In the genomic region with DNA sequence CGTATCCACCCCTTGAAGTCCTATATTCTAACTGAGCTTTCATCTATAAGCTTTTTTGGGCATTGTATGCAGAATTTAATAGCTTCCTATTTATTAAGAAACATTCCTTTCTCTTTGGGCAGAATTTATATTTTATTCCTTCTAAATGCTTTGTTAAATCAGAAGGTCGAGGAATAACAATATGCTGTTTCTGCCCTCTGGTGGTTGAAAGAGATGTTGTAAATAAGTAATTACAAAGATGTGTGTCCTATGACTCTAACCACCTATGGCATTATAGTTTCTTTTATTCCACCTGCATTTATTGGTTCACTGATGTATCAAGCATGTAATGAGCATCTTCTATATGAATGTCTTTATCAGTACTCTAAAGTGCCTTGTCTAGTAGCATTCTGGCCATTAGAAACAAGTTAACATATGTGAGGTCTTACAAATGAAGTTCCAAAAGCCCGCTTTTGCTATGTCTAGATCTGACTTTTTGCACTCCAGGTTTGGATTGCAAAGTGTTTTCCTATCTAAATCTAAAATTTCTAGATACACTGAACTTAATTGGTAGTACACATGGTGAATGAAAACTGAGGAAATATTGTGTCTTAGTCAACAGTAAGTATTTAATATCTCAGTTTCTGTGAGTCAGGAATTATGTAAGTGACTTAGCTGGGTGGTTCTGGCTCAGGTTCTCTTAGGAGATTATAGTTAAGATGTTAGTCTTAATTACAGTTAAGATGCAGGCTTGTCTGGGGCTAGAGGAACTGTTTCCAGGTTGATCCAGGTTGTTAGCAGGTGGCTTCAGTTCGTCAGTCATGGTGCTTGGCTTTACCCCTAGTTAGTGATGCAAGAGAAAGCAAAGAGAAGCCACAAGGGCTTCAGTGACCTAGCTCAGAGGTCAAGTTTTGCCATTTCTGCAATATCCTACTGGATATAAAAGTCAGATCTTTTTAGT, we compare ENCODE assay signal across 9 cellular contexts. TPM values are rescaled to one million over a fixed set of nuclear protein-coding genes. Genes with fewer than 3 reads are reported as not detected.
DNase-seq lines count a peak whose midpoint lies in the region; ATAC-seq and TF ChIP-seq lines count a peak whose summit lies in the region.
"Had no signal": no experiment of that assay in that cellular context is flagged by ENCODE, and none has a peak within 500 bp of the region (broad histone marks: within the 10 kb centered on the region; RNA-seq: fewer than 3 reads in every experiment).

No MANE protein-coding gene starts in this region.

- no peaks in the 10 kb centered on the region for H3K27me3 Mint-ChIP-seq in CD8-positive, alpha-beta T cell (ENCODE audit: low read depth)
- no peaks in the 10 kb centered on the region for H3K27me3 Mint-ChIP-seq in activated naive CD8-positive, alpha-beta T cell treated with anti-CD3 and anti-CD28 coated beads, Interleukin-2, amount 50 U/mL, for 24 hours

- WGBS in mesenchymal stem cell: 97% methylated on average over 1 of the region's 4 CpGs

- H3K27ac ChIP-seq in CD8-positive, alpha-beta T cell (ENCODE audit: low read depth, low read length): no peak overlapping the region
- H3K27ac ChIP-seq in HEK293 (ENCODE audit: extremely low read depth, low read depth, low read length) (no peak overlapping the region), mesenchymal stem cell (ENCODE audit: low read length, poor library complexity, severe bottlenecking) (no peak overlapping the region)
- H3K27ac ChIP-seq: SJSA1 had no signal

- intact Hi-C loops in CD8-positive, alpha-beta T cell (cut with DNase I, micrococcal nuclease): loop anchor here (2.0 to 5.0 kb wide), 5 partner anchors 324 to 1046 kb away; no protein-coding TSS in a partner anchor

- no peak overlapping the region for H2AFZ ChIP-seq in mesenchymal stem cell (ENCODE audit: low read depth, low read length)

- no peak overlapping the region for H3K4me2 ChIP-seq in mesenchymal stem cell (ENCODE audit: low read length, poor library complexity, severe bottlenecking)

- ATAC-seq in CD8-positive, alpha-beta T cell: no peak
- ATAC-seq in activated naive CD8-positive, alpha-beta T cell treated with anti-CD3 and anti-CD28 coated beads, Interleukin-2, amount 50 U/mL, for 24 hours: no peak

- no peak overlapping the region for H3K4ac ChIP-seq in mesenchymal stem cell (ENCODE audit: low read depth in 1 of 2, low read length in 2 of 2)

- no peak overlapping the region for H3K23ac ChIP-seq in mesenchymal stem cell (ENCODE audit: low read length in 2 of 2)

- H2AK5ac ChIP-seq in mesenchymal stem cell (ENCODE audit: low read length, severe bottlenecking): no peak overlapping the region

- no peak overlapping the region for H4K8ac ChIP-seq in mesenchymal stem cell (ENCODE audit: low read length)

- POLR2A ChIA-PET in CD8-positive, alpha-beta T cell (lab: Charles Lee): no interaction called here
- POLR2A ChIA-PET in HEK293 (lab: Yijun Ruan, JAX): no interaction called here

- no peak for DNase-seq in CD8-positive, alpha-beta T cell
- DNase-seq in NCI-H526 (lab: John Stamatoyannopoulos, UW) (peak; percentile 3 to 57), dermis microvascular lymphatic vessel endothelial cell (ENCODE audit: low read depth in 2 of 2) (peak; percentile 45 to 65), mesenchymal stem cell (peak; percentile 67), GOT3 (lab: John Stamatoyannopoulos, UW) (no peak)
- no peak for DNase-seq in activated naive CD8-positive, alpha-beta T cell treated with anti-CD3 and anti-CD28 coated beads, Interleukin-2, amount 50 U/mL, for 24 hours
- DNase-seq in activated naive CD4-positive, alpha-beta T cell treated with anti-CD3 and anti-CD28 coated beads, Interleukin-2, amount 50 U/mL, for 16 hours: no peak

- no peaks in the 10 kb centered on the region for H3K27me3 ChIP-seq in CD8-positive, alpha-beta T cell (ENCODE audit: insufficient read depth, low read length)
- no peaks in the 10 kb centered on the region for H3K27me3 ChIP-seq in mesenchymal stem cell (ENCODE audit: control insufficient read depth in 1 of 2, insufficient read depth in 1 of 2, low read length in 2 of 2)
- H3K27me3 ChIP-seq: SJSA1 had no signal

- peaks cover 10% of the 10 kb centered on the region for H3K79me1 ChIP-seq in mesenchymal stem cell (replicated peaks; ENCODE audit: low read length, poor library complexity, severe bottlenecking)

- H3K14ac ChIP-seq in mesenchymal stem cell (ENCODE audit: low read length in 2 of 2): no peak overlapping the region

- H4K91ac ChIP-seq in mesenchymal stem cell (ENCODE audit: low read length): no peak overlapping the region

- CTCF ChIA-PET in CD8-positive, alpha-beta T cell (lab: Charles Lee): interaction anchor here (0.8 to 1.5 kb wide), 10 partner anchors 10 to 328 kb away, joined by 3 to 7 read pairs (median 3); no protein-coding TSS in a partner anchor
- CTCF ChIA-PET in HEK293 (lab: Yijun Ruan, JAX): interaction anchor here (0.5 to 2.4 kb wide), 33 partner anchors 9 to 758 kb away, joined by 3 to 17 read pairs (median 3); no protein-coding TSS in a partner anchor

- H3K9me3 Mint-ChIP-seq in CD8-positive, alpha-beta T cell: no peaks in the 10 kb centered on the region
- no peaks in the 10 kb centered on the region for H3K9me3 Mint-ChIP-seq in activated naive CD8-positive, alpha-beta T cell treated with anti-CD3 and anti-CD28 coated beads, Interleukin-2, amount 50 U/mL, for 24 hours

- no peak overlapping the region for H2BK15ac ChIP-seq in mesenchymal stem cell (ENCODE audit: low read depth, poor library complexity, severe bottlenecking)

- no peak overlapping the region for H3K4me3 ChIP-seq in CD8-positive, alpha-beta T cell (ENCODE audit: low read depth, low read length)
- H3K4me3 ChIP-seq in HEK293 (ENCODE audit: low read depth, low read length) (no peak overlapping the region), mesenchymal stem cell (ENCODE audit: insufficient read depth in 1 of 2, low read depth in 1 of 2, low read length in 2 of 2) (peak overlapping the region in 1 of 2 experiments; percentile 19)
- H3K4me3 ChIP-seq: SJSA1 had no signal

- peak; percentile 69 for TF ChIP-seq CTCF in CD8-positive, alpha-beta T cell (IDR thresholded peaks at IDR 0.05)
- no peak for TF ChIP-seq CTCF in HEK293 (tag by site-specific recombination; IDR thresholded peaks at IDR 0.05)

- H2BK5ac ChIP-seq in mesenchymal stem cell (ENCODE audit: low read depth, low read length, poor library complexity, severe bottlenecking): no peak overlapping the region

- H3K4me1 Mint-ChIP-seq in CD8-positive, alpha-beta T cell (ENCODE audit: low read depth): no peaks in the 10 kb centered on the region
- peaks cover 3% of the 10 kb centered on the region for H3K4me1 Mint-ChIP-seq in activated naive CD8-positive, alpha-beta T cell treated with anti-CD3 and anti-CD28 coated beads, Interleukin-2, amount 50 U/mL, for 24 hours

- no peak overlapping the region for H3K27ac Mint-ChIP-seq in CD8-positive, alpha-beta T cell
- H3K27ac Mint-ChIP-seq in activated naive CD8-positive, alpha-beta T cell treated with anti-CD3 and anti-CD28 coated beads, Interleukin-2, amount 50 U/mL, for 24 hours: no peak overlapping the region

- no peaks in the 10 kb centered on the region for H3K4me1 ChIP-seq in CD8-positive, alpha-beta T cell (ENCODE audit: insufficient read depth, low read length)
- H3K4me1 ChIP-seq in HEK293 (ENCODE audit: control insufficient read depth, insufficient read depth, low read length) (no peaks in the 10 kb centered on the region), mesenchymal stem cell (ENCODE audit: control insufficient read depth, insufficient read depth, low read depth, low read length) (peaks cover 4% of the 10 kb centered on the region)

- peak overlapping the region; percentile 66 for H3K9ac ChIP-seq in mesenchymal stem cell (ENCODE audit: low read length)

- no peaks in the 10 kb centered on the region for H3K36me3 ChIP-seq in CD8-positive, alpha-beta T cell (ENCODE audit: insufficient read depth, low read length)
- H3K36me3 ChIP-seq in HEK293 (ENCODE audit: control insufficient read depth in 2 of 2, insufficient read depth in 1 of 2, low read length in 2 of 2) (no peaks in the 10 kb centered on the region), mesenchymal stem cell (ENCODE audit: control insufficient read depth in 1 of 2, insufficient read depth in 2 of 2, low read depth in 1 of 2, low read length in 2 of 2) (no peaks in the 10 kb centered on the region)

- no peak overlapping the region for H3K4me3 Mint-ChIP-seq in CD8-positive, alpha-beta T cell
- no peak overlapping the region for H3K4me3 Mint-ChIP-seq in activated naive CD8-positive, alpha-beta T cell treated with anti-CD3 and anti-CD28 coated beads, Interleukin-2, amount 50 U/mL, for 24 hours

- H3K18ac ChIP-seq in mesenchymal stem cell (ENCODE audit: low read depth in 1 of 2, low read length in 2 of 2): no peak overlapping the region

- no peaks in the 10 kb centered on the region for H3K36me3 Mint-ChIP-seq in CD8-positive, alpha-beta T cell
- no peaks in the 10 kb centered on the region for H3K36me3 Mint-ChIP-seq in activated naive CD8-positive, alpha-beta T cell treated with anti-CD3 and anti-CD28 coated beads, Interleukin-2, amount 50 U/mL, for 24 hours (ENCODE audit: low read depth)

- no peak overlapping the region for H2BK120ac ChIP-seq in mesenchymal stem cell (ENCODE audit: low read depth, low read length)

- H2BK12ac ChIP-seq in mesenchymal stem cell (ENCODE audit: low read length in 2 of 2): no peak overlapping the region

- no peaks in the 10 kb centered on the region for H3K9me3 ChIP-seq in CD8-positive, alpha-beta T cell (ENCODE audit: low read length)
- H3K9me3 ChIP-seq in HEK293 (ENCODE audit: control insufficient read depth, insufficient read depth, low read depth, low read length) (no peaks in the 10 kb centered on the region), mesenchymal stem cell (ENCODE audit: control insufficient read depth, low read length) (no peaks in the 10 kb centered on the region)
- H3K9me3 ChIP-seq: SJSA1 had no signal

TF ChIP-seq in HEK293, 187 proteins besides CTCF, POLR2A, EP300 and RAD21:
- TF ChIP-seq ZNF654 (tag by site-specific recombination; IDR thresholded peaks at IDR 0.05; ENCODE audit: low read depth) (peak; percentile 50), ZNF830 (tag by site-specific recombination; IDR thresholded peaks at IDR 0.05; ENCODE audit: low read depth) (no peak)

RNA-seq across cellular contexts. Expression of a gene that starts 57.5 kb away (rescaled TPM):
- total RNA-seq in CD8-positive, alpha-beta T cell: 1 to 10 TPM; 2.7 to 3.2 TPM
- 6.3 and 8.5 TPM in 2 replicates for total RNA-seq in dermis microvascular lymphatic vessel endothelial cell
- 31.9 TPM for polyA plus RNA-seq in mesenchymal stem cell (2013, experiment 1 of 2)
- polyA plus RNA-seq in mesenchymal stem cell (2013, experiment 2 of 2): 31.0 TPM

Comparison
In these comparisons a context has a peak if more than half of its experiments do, and no peak if none do; other contexts are left out.
1. DNase-seq: peak in NCI-H526 (2 of 2), dermis microvascular lymphatic vessel endothelial cell (2 of 2) and mesenchymal stem cell (single experiment); none in CD8-positive, alpha-beta T cell (0 of 7), activated naive CD8-positive, alpha-beta T cell treated with anti-CD3 and anti-CD28 coated beads, Interleukin-2, amount 50 U/mL, for 24 hours (single experiment), GOT3 (single experiment) and activated naive CD4-positive, alpha-beta T cell treated with anti-CD3 and anti-CD28 coated beads, Interleukin-2, amount 50 U/mL, for 16 hours (single experiment).